Comparison of ENCODE assay signal across 19 cellular contexts in the genomic region with DNA sequence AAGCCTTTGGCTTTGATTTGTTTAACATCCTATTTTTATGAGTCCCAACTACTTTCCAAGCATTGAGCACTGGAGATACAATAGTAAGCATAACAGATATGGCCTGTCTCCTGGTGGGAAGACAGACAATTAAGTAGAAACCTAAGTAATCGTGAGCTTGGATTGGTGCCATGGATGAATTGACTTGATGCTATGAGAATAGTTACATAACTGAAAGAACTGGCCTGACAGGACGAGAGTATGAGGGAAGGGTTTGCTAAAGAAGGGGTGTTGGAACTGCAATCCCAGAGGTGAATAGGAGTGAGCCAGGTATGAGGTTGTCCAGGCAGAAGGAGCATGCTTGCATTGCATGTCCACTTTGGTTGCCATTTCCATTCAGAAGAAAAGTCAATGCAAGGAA. TPM values are rescaled to one million over a fixed set of nuclear protein-coding genes. Genes with fewer than 3 reads are reported as not detected.
DNase-seq lines count a peak whose midpoint lies in the region; ATAC-seq and TF ChIP-seq lines count a peak whose summit lies in the region.
"Had no signal": no experiment of that assay in that cellular context is flagged by ENCODE, and none has a peak within 500 bp of the region (broad histone marks: within the 10 kb centered on the region; RNA-seq: fewer than 3 reads in every experiment).

No MANE protein-coding gene starts in this region.

- no peak overlapping the region for H3K27ac ChIP-seq in BLaER1
- H3K27ac ChIP-seq in KMS-11, result peak overlapping the region; percentile 12; the same call in 1 of the 2 replicates
- H3K27ac ChIP-seq: SJCRH30 had no signal

- H3K4me2 ChIP-seq in BLaER1 (peak overlapping the region; percentile 58), KMS-11 (peak overlapping the region; percentile 39; the same call in 1 of the 2 replicates)

- H3K4me3 Mint-ChIP-seq in WTC11 (no peak overlapping the region), progenitor cell of endocrine pancreas (ENCODE audit: low read depth) (no peak overlapping the region)
- H3K4me3 Mint-ChIP-seq: B cell; CD4-positive, alpha-beta T cell; T-cell had no signal

- TF ChIP-seq CTCF in KMS-11 (conservative IDR thresholded peaks at IDR 0.05; ENCODE audit: low read depth, low read length) (no peak), WTC11 (IDR thresholded peaks at IDR 0.05) (no peak), progenitor cell of endocrine pancreas (IDR thresholded peaks at IDR 0.05; ENCODE audit: unreplicated experiment) (no peak)

- H3K27me3 ChIP-seq in BLaER1, result no peaks in the 10 kb centered on the region
- H3K27me3 ChIP-seq in KMS-11 (ENCODE audit: insufficient read depth, low read depth), result no peaks in the 10 kb centered on the region
- H3K27me3 ChIP-seq: SJCRH30 had no signal

- ATAC-seq in WTC11 (no peak), GM21447 (IDR thresholded peaks at IDR 0.05; ENCODE audit: unreplicated experiment) (no peak), HG02642 (IDR thresholded peaks at IDR 0.05; ENCODE audit: poor library complexity, unreplicated experiment) (no peak)
- ATAC-seq: HCT116, Panc1, T-cell had no signal

- H3K27me3 Mint-ChIP-seq in WTC11 (ENCODE audit: low read depth) (no peaks in the 10 kb centered on the region), progenitor cell of endocrine pancreas (no peaks in the 10 kb centered on the region)
- H3K27me3 Mint-ChIP-seq: B cell; CD4-positive, alpha-beta T cell; T-cell had no signal

- H3K36me3 Mint-ChIP-seq in WTC11 (peaks cover 35% of the 10 kb centered on the region), progenitor cell of endocrine pancreas (ENCODE audit: insufficient read depth) (peaks cover 29% of the 10 kb centered on the region)

- H3K9me3 Mint-ChIP-seq in WTC11 (no peaks in the 10 kb centered on the region), progenitor cell of endocrine pancreas (ENCODE audit: low read depth) (no peaks in the 10 kb centered on the region)
- H3K9me3 Mint-ChIP-seq: CD4-positive, alpha-beta T cell; T-cell had no signal

- H3K9ac ChIP-seq in BLaER1, result no peak overlapping the region
- no peak overlapping the region for H3K9ac ChIP-seq in KMS-11

- DNase-seq in WTC11 (ENCODE audit: low spot score) (no peak), progenitor cell of endocrine pancreas (ENCODE audit: low spot score, unreplicated experiment) (no peak), hypothalamus (lab: John Stamatoyannopoulos, UW) (no peak)
- DNase-seq: CD4-positive, alpha-beta T cell; KG1; NCI-H1105 treated with DMSO at 0.1 percent for 48 hours; NCI-H2029 treated with DMSO at 0.1 percent for 48 hours; NCI-H2171 treated with DMSO at 0.1 percent for 48 hours; NCI-H748 treated with DMSO at 0.1 percent for 48 hours; SJCRH30; T-cell had no signal

- H3K4me3 ChIP-seq in BLaER1 (no peak overlapping the region), KMS-11 (IDR thresholded peaks at IDR 0.05; ENCODE audit: insufficient read depth, low read depth, low read length) (no peak overlapping the region)
- H3K4me3 ChIP-seq: SJCRH30 had no signal

- no peaks in the 10 kb centered on the region for H3K79me2 ChIP-seq in KMS-11 (ENCODE audit: insufficient read depth, low read depth)

- no peaks in the 10 kb centered on the region for H3K9me3 ChIP-seq in BLaER1
- H3K9me3 ChIP-seq: SJCRH30 had no signal

- CTCF ChIA-PET in WTC11 (lab: Charles Lee), result interaction anchor here (1.1 to 3.1 kb wide), 2 partner anchors 10 to 264 kb away, joined by 4 to 11 read pairs; no protein-coding TSS in a partner anchor

- H4K20me1 ChIP-seq in BLaER1, result no peaks in the 10 kb centered on the region
- H4K20me1 ChIP-seq in KMS-11 (ENCODE audit: insufficient read depth), result no peaks in the 10 kb centered on the region

- peaks cover 23% of the 10 kb centered on the region for H3K4me1 Mint-ChIP-seq in WTC11
- H3K4me1 Mint-ChIP-seq in progenitor cell of endocrine pancreas (ENCODE audit: low read depth), result peaks cover 29% of the 10 kb centered on the region
- H3K4me1 Mint-ChIP-seq: T-cell had no signal

- POLR2A ChIA-PET in WTC11 (lab: Charles Lee), result no interaction called here

- no peak overlapping the region for H2AFZ ChIP-seq in KMS-11 (ENCODE audit: low read depth)

- peaks cover 25% of the 10 kb centered on the region for H3K4me1 ChIP-seq in BLaER1
- peaks cover 64% of the 10 kb centered on the region for H3K4me1 ChIP-seq in KMS-11 (ENCODE audit: low read depth, poor library complexity, severe bottlenecking)

- H3K36me3 ChIP-seq in BLaER1 (peaks cover 74% of the 10 kb centered on the region), KMS-11 (ENCODE audit: insufficient read depth) (no peaks in the 10 kb centered on the region)

- H3K27ac Mint-ChIP-seq in WTC11 (peak overlapping the region; percentile 24), progenitor cell of endocrine pancreas (peak overlapping the region; percentile 25)
- H3K27ac Mint-ChIP-seq: CD4-positive, alpha-beta T cell; T-cell had no signal

TF ChIP-seq in WTC11, 78 proteins besides CTCF, POLR2A, EP300 and RAD21:
- TF ChIP-seq NFE2L1 (CRISPR knock-in tag; IDR thresholded peaks at IDR 0.05) (no peak), MYBL2 (CRISPR knock-in tag; IDR thresholded peaks at IDR 0.05) (no peak), SMAD4 (CRISPR knock-in tag; IDR thresholded peaks at IDR 0.05) (no peak), SMAD3 (CRISPR knock-in tag; IDR thresholded peaks at IDR 0.05; ENCODE audit: borderline replicate concordance) (no peak), NR3C1 (CRISPR knock-in tag; conservative IDR thresholded peaks at IDR 0.05; ENCODE audit: low read depth) (no peak)
- TF ChIP-seq, protein P1, sequence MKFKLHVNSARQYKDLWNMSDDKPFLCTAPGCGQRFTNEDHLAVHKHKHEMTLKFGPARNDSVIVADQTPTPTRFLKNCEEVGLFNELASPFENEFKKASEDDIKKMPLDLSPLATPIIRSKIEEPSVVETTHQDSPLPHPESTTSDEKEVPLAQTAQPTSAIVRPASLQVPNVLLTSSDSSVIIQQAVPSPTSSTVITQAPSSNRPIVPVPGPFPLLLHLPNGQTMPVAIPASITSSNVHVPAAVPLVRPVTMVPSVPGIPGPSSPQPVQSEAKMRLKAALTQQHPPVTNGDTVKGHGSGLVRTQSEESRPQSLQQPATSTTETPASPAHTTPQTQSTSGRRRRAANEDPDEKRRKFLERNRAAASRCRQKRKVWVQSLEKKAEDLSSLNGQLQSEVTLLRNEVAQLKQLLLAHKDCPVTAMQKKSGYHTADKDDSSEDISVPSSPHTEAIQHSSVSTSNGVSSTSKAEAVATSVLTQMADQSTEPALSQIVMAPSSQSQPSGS (CRISPR knock-in tag; IDR thresholded peaks at IDR 0.05; ENCODE audit: borderline replicate concordance, low read depth), result no peak
- TF ChIP-seq, protein P2, sequence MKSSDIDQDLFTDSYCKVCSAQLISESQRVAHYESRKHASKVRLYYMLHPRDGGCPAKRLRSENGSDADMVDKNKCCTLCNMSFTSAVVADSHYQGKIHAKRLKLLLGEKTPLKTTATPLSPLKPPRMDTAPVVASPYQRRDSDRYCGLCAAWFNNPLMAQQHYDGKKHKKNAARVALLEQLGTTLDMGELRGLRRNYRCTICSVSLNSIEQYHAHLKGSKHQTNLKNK (CRISPR knock-in tag; IDR thresholded peaks at IDR 0.05), result no peak
TF ChIP-seq in WTC11: peak in this region for 0.

RNA-seq across cellular contexts. Expression of a gene that starts 52.4 kb away (rescaled TPM):
- 0.63 to 0.66 TPM in 2 of 3 replicates, not detected in the other for total RNA-seq in WTC11 (2021)
- 2.9 and 3.4 TPM in 2 replicates for total RNA-seq in progenitor cell of endocrine pancreas
- total RNA-seq: G401 had no signal
